8 cellular contexts compared by ENCODE assay signal in the genomic region with DNA sequence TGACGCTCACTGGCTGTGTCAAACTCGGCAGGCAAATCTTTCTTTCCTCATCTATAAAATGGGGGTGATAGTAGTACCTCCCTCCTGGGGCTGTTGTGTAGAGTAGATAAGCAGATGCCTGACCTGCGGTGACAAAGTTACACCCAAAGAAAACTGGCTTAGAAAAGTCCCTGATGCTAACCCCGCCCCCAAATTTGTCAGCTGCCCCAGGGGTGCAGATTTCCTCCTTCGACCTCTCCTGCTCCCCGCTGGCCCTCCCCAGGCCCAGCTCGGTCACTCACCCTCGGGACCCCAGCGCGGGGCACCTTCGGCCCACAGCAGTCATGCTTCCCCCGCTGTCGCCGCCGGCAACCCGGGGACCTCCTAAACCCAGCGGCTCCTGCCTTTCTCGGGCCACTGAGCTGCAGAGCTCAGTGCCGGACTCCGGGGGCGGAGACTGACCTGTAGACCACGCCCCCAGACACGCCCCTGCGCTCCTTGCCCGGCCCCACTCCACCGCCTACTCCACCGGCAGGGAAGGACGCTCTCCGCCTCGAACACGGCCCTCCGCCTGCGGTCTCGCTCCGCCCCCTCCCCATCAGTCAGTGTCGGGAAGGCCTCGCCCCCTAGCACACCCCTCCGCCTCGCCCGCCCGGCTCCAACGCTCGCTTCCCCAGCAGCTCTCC. TPM values are rescaled to one million over a fixed set of nuclear protein-coding genes. Genes with fewer than 3 reads are reported as not detected.
DNase-seq lines count a peak whose midpoint lies in the region; ATAC-seq, FAIRE-seq and TF ChIP-seq lines count a peak whose summit lies in the region.

No MANE protein-coding gene starts in this region.

- H3K27me3 ChIP-seq in BLaER1 (no peaks in the 10 kb centered on the region), HepG2 (ENCODE audit: control insufficient read depth in 1 of 2, insufficient read depth in 2 of 2, low read length in 2 of 2) (peaks cover 2 to 40% of the 10 kb centered on the region in 2 experiments; a peak in 3 of 5 replicates)

- peak; percentile 67 for FAIRE-seq in HepG2 (lab: Jason Lieb, UNC)

- TF ChIP-seq EP300 in HepG2 (IDR thresholded peaks at IDR 0.05; ENCODE audit: low read depth in 2 of 2, low read length in 2 of 2) (no peak), HepG2 (CRISPR knock-in tag; IDR thresholded peaks at IDR 0.05; ENCODE audit: borderline replicate concordance) (no peak)

- peak; percentile 83 for ATAC-seq in GM19328 (IDR thresholded peaks at IDR 0.05; ENCODE audit: unreplicated experiment)
- ATAC-seq in HG03460 (IDR thresholded peaks at IDR 0.05; ENCODE audit: unreplicated experiment), result peak; percentile 85
- ATAC-seq in HepG2, result peak; percentile 95

- H3K9me3 ChIP-seq in BLaER1 (no peaks in the 10 kb centered on the region), HepG2 (ENCODE audit: low read length) (no peaks in the 10 kb centered on the region)

- H3K79me2 ChIP-seq in HepG2 (ENCODE audit: insufficient read depth, low read length), result no peaks in the 10 kb centered on the region

- CTCF ChIA-PET in HepG2 (lab: Yijun Ruan, JAX; ENCODE audit: low intra/inter-chr PET ratio, low total read pairs), result no interaction called here

- TF ChIP-seq CTCF in HepG2 (CRISPR knock-in tag; IDR thresholded peaks at IDR 0.05), result 0 out of 2 replicates have a peak, but pooled peaks have one; percentile 26

- peaks cover 98% of the 10 kb centered on the region for H4K20me1 ChIP-seq in BLaER1
- no peaks in the 10 kb centered on the region for H4K20me1 ChIP-seq in HepG2 (ENCODE audit: insufficient read depth, low read length)

- peak overlapping the region; percentile 68 for H3K4me3 ChIP-seq in BLaER1
- H3K4me3 ChIP-seq in HepG2 (replicated peaks in 1 of 3; ENCODE audit: insufficient read depth in 1 of 3, low read depth in 2 of 3, low read length in 3 of 3), result peak overlapping the region; percentile 40 to 70 (median 45)

- intact Hi-C loops in HepG2 (cut with micrococcal nuclease; ENCODE audit: unreplicated experiment), result no loop called here

- peaks cover 72% of the 10 kb centered on the region for H3K36me3 ChIP-seq in BLaER1
- H3K36me3 ChIP-seq in HepG2 (replicated peaks in 1 of 2; ENCODE audit: control insufficient read depth in 1 of 2, insufficient read depth in 2 of 2, low read length in 2 of 2), result no peaks in the 10 kb centered on the region

- no peak overlapping the region for H2AFZ ChIP-seq in HepG2 (ENCODE audit: low read length)

- H3K4me1 ChIP-seq in BLaER1 (peaks cover 93% of the 10 kb centered on the region), HepG2 (ENCODE audit: insufficient read depth, low read length) (peaks cover 9% of the 10 kb centered on the region)

- no peak for TF ChIP-seq RAD21 in HepG2 (CRISPR knock-in tag; IDR thresholded peaks at IDR 0.05)

- 1% methylated on average over 13 of the region's 43 CpGs for WGBS in HepG2 (ENCODE audit: low lambda C conversion rate)

- peak overlapping the region; percentile 98 for H3K4me2 ChIP-seq in BLaER1
- H3K4me2 ChIP-seq in HepG2 (ENCODE audit: low read depth, low read length), result peak overlapping the region; percentile 90

- DNase-seq in NCI-H524 treated with DMSO at 0.1 percent for 48 hours (lab: John Stamatoyannopoulos, UW) (peak; percentile 86), dermis blood vessel endothelial cell (peak; percentile 100), HepG2 (ENCODE audit: low spot score) (peak; percentile 89)
- DNase-seq in activated CD4-positive, alpha-beta T cell treated with anti-CD3 and anti-CD28 coated beads, Interleukin-2, amount 50 U/mL, for 1 hour, result peak; percentile 91
- DNase-seq in stimulated activated CD4-positive, alpha-beta T cell treated with anti-CD3 and anti-CD28 coated beads, Interleukin-2, amount 100 ng/mL, for 4 hours (ENCODE audit: low read depth), result peak; percentile 96

- in situ Hi-C loops in HepG2 (cut with HindIII; ENCODE audit: extremely low pct_ligation_motif_present, low pct_unique_long_range_greater_than_20kb), result no loop called here

- H3K9ac ChIP-seq in BLaER1, result peak overlapping the region; percentile 73
- H3K9ac ChIP-seq in HepG2 (ENCODE audit: insufficient read depth, low read depth, low read length), result no peak overlapping the region

- no peak for TF ChIP-seq POLR2A in HepG2 (IDR thresholded peaks at IDR 0.05; ENCODE audit: insufficient read depth in 1 of 2, low read depth in 2 of 2, low read length in 2 of 2)

- BruUV-seq in HepG2 (replicated peaks; lab: Mats Ljungman, UMichigan), result no TSS peak

- POLR2A ChIA-PET in HepG2 (lab: Yijun Ruan, JAX), result interaction anchor here (0.9 to 1.3 kb wide), 9 partner anchors 15 to 321 kb away, joined by 3 to 9 read pairs (median 5); a partner anchor contains a TSS

- peak overlapping the region; percentile 58 for H3K27ac ChIP-seq in BLaER1
- H3K27ac ChIP-seq in HepG2 (ENCODE audit: extremely low read length, insufficient read depth, low read length), result no peak overlapping the region

RNA-seq across cellular contexts. Expression of a gene that starts 7.4 kb away (rescaled TPM):
- 77.8 and 95.6 TPM in 2 replicates for total RNA-seq in dermis blood vessel endothelial cell
- total RNA-seq in HepG2 (2016; rRNA removed; fragmentation: Illumina TruSeq; extraction: Trizol), result not detected in 2 replicates
- total RNA-seq in HepG2 (2016; cell fraction: cytosol; rRNA removed; fragmentation: Illumina TruSeq; extraction: Trizol; ENCODE audit: low read depth), result not detected in 2 replicates
- not detected in 2 replicates for total RNA-seq in HepG2 (2016; cell fraction: insoluble cytoplasmic fraction; rRNA removed; fragmentation: Illumina TruSeq; extraction: Trizol)
- not detected in 2 replicates for total RNA-seq in HepG2 (2016; cell fraction: membrane; rRNA removed; fragmentation: Illumina TruSeq; extraction: Trizol)
- total RNA-seq in HepG2 (2016; cell fraction: nucleus; rRNA removed; fragmentation: Illumina TruSeq; extraction: Trizol), result not detected in 2 replicates
- not detected in 2 replicates for polyA plus RNA-seq in HepG2 (2011; rRNA removed)
- 0.03 TPM in 1 of 2 replicates, not detected in the other for polyA plus RNA-seq in HepG2 (2011; cell fraction: cytosol; rRNA removed)
- polyA plus RNA-seq in HepG2 (2011; cell fraction: nucleus; rRNA removed), result not detected in 2 replicates
- 0.19 TPM in 1 of 2 replicates, not detected in the other for polyA plus RNA-seq in HepG2 (2012)
- polyA plus RNA-seq in HepG2 (2016; cell fraction: cytosol; fragmentation: Illumina TruSeq; extraction: Trizol; ENCODE audit: low read depth), result not detected in 2 replicates
- polyA plus RNA-seq in HepG2 (2016; cell fraction: insoluble cytoplasmic fraction; fragmentation: Illumina TruSeq; extraction: Trizol; ENCODE audit: low read depth), result not detected in 2 replicates
- not detected in 2 replicates for polyA plus RNA-seq in HepG2 (2016; cell fraction: membrane; fragmentation: Illumina TruSeq; extraction: Trizol; ENCODE audit: low read depth)
- polyA plus RNA-seq in HepG2 (2016; cell fraction: nucleus; fragmentation: Illumina TruSeq; extraction: Trizol; ENCODE audit: insufficient read depth, low read depth), result not detected in 2 replicates
- 0.20 and 0.84 TPM in 2 replicates for polyA minus RNA-seq in HepG2 (2011; rRNA and poly(A)+ RNA removed; ENCODE audit: low replicate concordance)
- not detected in 2 replicates for polyA minus RNA-seq in HepG2 (2011; cell fraction: cytosol; rRNA and poly(A)+ RNA removed)
- polyA minus RNA-seq in HepG2 (2011; cell fraction: nucleus; rRNA and poly(A)+ RNA removed), result not detected in 2 replicates

RNA-seq across cellular contexts. Expression of a gene that starts 14.8 kb away (rescaled TPM):
- 102 and 116 TPM in 2 replicates for total RNA-seq in dermis blood vessel endothelial cell
- total RNA-seq in HepG2 (2016; rRNA removed; fragmentation: Illumina TruSeq; extraction: Trizol), result 16.8 TPM in 2 replicates
- total RNA-seq in HepG2 (2016; cell fraction: cytosol; rRNA removed; fragmentation: Illumina TruSeq; extraction: Trizol; ENCODE audit: low read depth), result 5.3 and 6.3 TPM in 2 replicates
- total RNA-seq in HepG2 (2016; cell fraction: insoluble cytoplasmic fraction; rRNA removed; fragmentation: Illumina TruSeq; extraction: Trizol), result 14.3 and 15.5 TPM in 2 replicates
- 13.1 and 13.7 TPM in 2 replicates for total RNA-seq in HepG2 (2016; cell fraction: membrane; rRNA removed; fragmentation: Illumina TruSeq; extraction: Trizol)
- total RNA-seq in HepG2 (2016; cell fraction: nucleus; rRNA removed; fragmentation: Illumina TruSeq; extraction: Trizol), result 13.7 and 14.2 TPM in 2 replicates
- polyA plus RNA-seq in HepG2 (2011; rRNA removed), result 21.5 and 26.1 TPM in 2 replicates
- 16.1 and 24.8 TPM in 2 replicates for polyA plus RNA-seq in HepG2 (2011; cell fraction: cytosol; rRNA removed)
- 85.3 and 97.2 TPM in 2 replicates for polyA plus RNA-seq in HepG2 (2011; cell fraction: nucleus; rRNA removed)
- polyA plus RNA-seq in HepG2 (2012), result 18.5 and 23.5 TPM in 2 replicates
- 7.2 and 7.8 TPM in 2 replicates for polyA plus RNA-seq in HepG2 (2016; cell fraction: cytosol; fragmentation: Illumina TruSeq; extraction: Trizol; ENCODE audit: low read depth)
- 21.4 and 33.5 TPM in 2 replicates for polyA plus RNA-seq in HepG2 (2016; cell fraction: insoluble cytoplasmic fraction; fragmentation: Illumina TruSeq; extraction: Trizol; ENCODE audit: low read depth)
- 10.9 and 12.8 TPM in 2 replicates for polyA plus RNA-seq in HepG2 (2016; cell fraction: membrane; fragmentation: Illumina TruSeq; extraction: Trizol; ENCODE audit: low read depth)
- 35.3 and 35.6 TPM in 2 replicates for polyA plus RNA-seq in HepG2 (2016; cell fraction: nucleus; fragmentation: Illumina TruSeq; extraction: Trizol; ENCODE audit: insufficient read depth, low read depth)
- 47.9 and 105 TPM in 2 replicates for polyA minus RNA-seq in HepG2 (2011; rRNA and poly(A)+ RNA removed; ENCODE audit: low replicate concordance)
- 13.9 and 18.8 TPM in 2 replicates for polyA minus RNA-seq in HepG2 (2011; cell fraction: cytosol; rRNA and poly(A)+ RNA removed)
- polyA minus RNA-seq in HepG2 (2011; cell fraction: nucleus; rRNA and poly(A)+ RNA removed), result 27.6 and 29.4 TPM in 2 replicates

RNA-seq across cellular contexts. Expression of a gene that starts 31.6 kb away (rescaled TPM):
- total RNA-seq in dermis blood vessel endothelial cell (64.2 and 93.8 TPM in 2 replicates), HepG2 (2016; rRNA removed; fragmentation: Illumina TruSeq; extraction: Trizol) (20.3 and 35.6 TPM in 2 replicates)
- total RNA-seq in HepG2 (2016; cell fraction: cytosol; rRNA removed; fragmentation: Illumina TruSeq; extraction: Trizol; ENCODE audit: low read depth), result 7.4 and 10.3 TPM in 2 replicates
- total RNA-seq in HepG2 (2016; cell fraction: insoluble cytoplasmic fraction; rRNA removed; fragmentation: Illumina TruSeq; extraction: Trizol), result 18.5 and 37.2 TPM in 2 replicates
- 18.1 and 18.9 TPM in 2 replicates for total RNA-seq in HepG2 (2016; cell fraction: membrane; rRNA removed; fragmentation: Illumina TruSeq; extraction: Trizol)
- 26.8 and 31.7 TPM in 2 replicates for total RNA-seq in HepG2 (2016; cell fraction: nucleus; rRNA removed; fragmentation: Illumina TruSeq; extraction: Trizol)
- polyA plus RNA-seq in HepG2 (2011; rRNA removed), result 36.8 and 41.3 TPM in 2 replicates
- 20.2 and 34.2 TPM in 2 replicates for polyA plus RNA-seq in HepG2 (2011; cell fraction: cytosol; rRNA removed)
- polyA plus RNA-seq in HepG2 (2011; cell fraction: nucleus; rRNA removed), result 102 and 128 TPM in 2 replicates
- 16.9 and 23.2 TPM in 2 replicates for polyA plus RNA-seq in HepG2 (2012)
- polyA plus RNA-seq in HepG2 (2016; cell fraction: cytosol; fragmentation: Illumina TruSeq; extraction: Trizol; ENCODE audit: low read depth), result 8.3 and 9.4 TPM in 2 replicates
- polyA plus RNA-seq in HepG2 (2016; cell fraction: insoluble cytoplasmic fraction; fragmentation: Illumina TruSeq; extraction: Trizol; ENCODE audit: low read depth), result 21.4 and 32.6 TPM in 2 replicates
- 12.8 and 13.0 TPM in 2 replicates for polyA plus RNA-seq in HepG2 (2016; cell fraction: membrane; fragmentation: Illumina TruSeq; extraction: Trizol; ENCODE audit: low read depth)
- polyA plus RNA-seq in HepG2 (2016; cell fraction: nucleus; fragmentation: Illumina TruSeq; extraction: Trizol; ENCODE audit: insufficient read depth, low read depth), result 68.3 and 83.1 TPM in 2 replicates
- polyA minus RNA-seq in HepG2 (2011; rRNA and poly(A)+ RNA removed; ENCODE audit: low replicate concordance), result 71.8 and 195 TPM in 2 replicates
- polyA minus RNA-seq in HepG2 (2011; cell fraction: cytosol; rRNA and poly(A)+ RNA removed), result 13.5 and 19.9 TPM in 2 replicates
- 25.4 and 26.6 TPM in 2 replicates for polyA minus RNA-seq in HepG2 (2011; cell fraction: nucleus; rRNA and poly(A)+ RNA removed)

RNA-seq across cellular contexts. Expression of a gene that starts 35.9 kb away (rescaled TPM):
- total RNA-seq in dermis blood vessel endothelial cell, result 7.7 and 13.2 TPM in 2 replicates
- total RNA-seq in HepG2 (2016; rRNA removed; fragmentation: Illumina TruSeq; extraction: Trizol), result 5.5 and 7.2 TPM in 2 replicates
- total RNA-seq in HepG2 (2016; cell fraction: cytosol; rRNA removed; fragmentation: Illumina TruSeq; extraction: Trizol; ENCODE audit: low read depth), result 5.2 and 7.3 TPM in 2 replicates
- total RNA-seq in HepG2 (2016; cell fraction: insoluble cytoplasmic fraction; rRNA removed; fragmentation: Illumina TruSeq; extraction: Trizol), result 4.5 and 7.9 TPM in 2 replicates
- total RNA-seq in HepG2 (2016; cell fraction: membrane; rRNA removed; fragmentation: Illumina TruSeq; extraction: Trizol), result 7.9 and 11.8 TPM in 2 replicates
- total RNA-seq in HepG2 (2016; cell fraction: nucleus; rRNA removed; fragmentation: Illumina TruSeq; extraction: Trizol), result 6.0 and 8.4 TPM in 2 replicates
- polyA plus RNA-seq in HepG2 (2011; rRNA removed), result 3.5 and 4.9 TPM in 2 replicates
- polyA plus RNA-seq in HepG2 (2011; cell fraction: cytosol; rRNA removed), result 3.9 and 7.0 TPM in 2 replicates
- polyA plus RNA-seq in HepG2 (2011; cell fraction: nucleus; rRNA removed), result 10.9 and 13.2 TPM in 2 replicates
- 3.9 and 5.6 TPM in 2 replicates for polyA plus RNA-seq in HepG2 (2012)
- 7.5 and 14.0 TPM in 2 replicates for polyA plus RNA-seq in HepG2 (2016; cell fraction: cytosol; fragmentation: Illumina TruSeq; extraction: Trizol; ENCODE audit: low read depth)
- polyA plus RNA-seq in HepG2 (2016; cell fraction: insoluble cytoplasmic fraction; fragmentation: Illumina TruSeq; extraction: Trizol; ENCODE audit: low read depth), result 8.1 and 8.2 TPM in 2 replicates
- 13.5 and 15.3 TPM in 2 replicates for polyA plus RNA-seq in HepG2 (2016; cell fraction: membrane; fragmentation: Illumina TruSeq; extraction: Trizol; ENCODE audit: low read depth)
- polyA plus RNA-seq in HepG2 (2016; cell fraction: nucleus; fragmentation: Illumina TruSeq; extraction: Trizol; ENCODE audit: insufficient read depth, low read depth), result 15.9 and 17.9 TPM in 2 replicates
- polyA minus RNA-seq in HepG2 (2011; rRNA and poly(A)+ RNA removed; ENCODE audit: low replicate concordance), result 5.5 and 15.6 TPM in 2 replicates
- polyA minus RNA-seq in HepG2 (2011; cell fraction: cytosol; rRNA and poly(A)+ RNA removed), result 3.2 and 3.6 TPM in 2 replicates
- polyA minus RNA-seq in HepG2 (2011; cell fraction: nucleus; rRNA and poly(A)+ RNA removed), result 2.4 and 3.0 TPM in 2 replicates

RNA-seq across cellular contexts. Expression of a gene that starts 55.2 kb away (rescaled TPM):
- total RNA-seq in dermis blood vessel endothelial cell (not detected in 2 replicates), HepG2 (2016; rRNA removed; fragmentation: Illumina TruSeq; extraction: Trizol) (not detected in 2 replicates)
- total RNA-seq in HepG2 (2016; cell fraction: cytosol; rRNA removed; fragmentation: Illumina TruSeq; extraction: Trizol; ENCODE audit: low read depth), result not detected in 2 replicates
- not detected in 2 replicates for total RNA-seq in HepG2 (2016; cell fraction: insoluble cytoplasmic fraction; rRNA removed; fragmentation: Illumina TruSeq; extraction: Trizol)
- not detected in 2 replicates for total RNA-seq in HepG2 (2016; cell fraction: membrane; rRNA removed; fragmentation: Illumina TruSeq; extraction: Trizol)
- total RNA-seq in HepG2 (2016; cell fraction: nucleus; rRNA removed; fragmentation: Illumina TruSeq; extraction: Trizol), result not detected in 2 replicates
- polyA plus RNA-seq in HepG2 (2011; rRNA removed), result not detected in 2 replicates
- 0.03 TPM in 1 of 2 replicates, not detected in the other for polyA plus RNA-seq in HepG2 (2011; cell fraction: cytosol; rRNA removed)
- 0.08 TPM in 1 of 2 replicates, not detected in the other for polyA plus RNA-seq in HepG2 (2011; cell fraction: nucleus; rRNA removed)
- not detected in 2 replicates for polyA plus RNA-seq in HepG2 (2012)
- polyA plus RNA-seq in HepG2 (2016; cell fraction: cytosol; fragmentation: Illumina TruSeq; extraction: Trizol; ENCODE audit: low read depth), result not detected in 2 replicates
- not detected in 2 replicates for polyA plus RNA-seq in HepG2 (2016; cell fraction: insoluble cytoplasmic fraction; fragmentation: Illumina TruSeq; extraction: Trizol; ENCODE audit: low read depth)
- 0.09 TPM in 1 of 2 replicates, not detected in the other for polyA plus RNA-seq in HepG2 (2016; cell fraction: membrane; fragmentation: Illumina TruSeq; extraction: Trizol; ENCODE audit: low read depth)
- polyA plus RNA-seq in HepG2 (2016; cell fraction: nucleus; fragmentation: Illumina TruSeq; extraction: Trizol; ENCODE audit: insufficient read depth, low read depth), result not detected in 2 replicates
- 0.72 TPM in 1 of 2 replicates, not detected in the other for polyA minus RNA-seq in HepG2 (2011; rRNA and poly(A)+ RNA removed; ENCODE audit: low replicate concordance)
- polyA minus RNA-seq in HepG2 (2011; cell fraction: cytosol; rRNA and poly(A)+ RNA removed), result not detected in 2 replicates
- polyA minus RNA-seq in HepG2 (2011; cell fraction: nucleus; rRNA and poly(A)+ RNA removed), result not detected in 2 replicates

Comparison
In these comparisons a context has a peak if more than half of its experiments do, and no peak if none do; other contexts are left out.
1. RNA of a gene that starts 7.4 kb away (total RNA-seq): 77.8 to 95.6 TPM in dermis blood vessel endothelial cell; not detected in HepG2; every median in the first group is over 10 times any median in the second.
2. Peak in every context shown above with its lines, with median percentiles within 50 percentile points of each other: ATAC-seq and DNase-seq.